In the genomic region with DNA sequence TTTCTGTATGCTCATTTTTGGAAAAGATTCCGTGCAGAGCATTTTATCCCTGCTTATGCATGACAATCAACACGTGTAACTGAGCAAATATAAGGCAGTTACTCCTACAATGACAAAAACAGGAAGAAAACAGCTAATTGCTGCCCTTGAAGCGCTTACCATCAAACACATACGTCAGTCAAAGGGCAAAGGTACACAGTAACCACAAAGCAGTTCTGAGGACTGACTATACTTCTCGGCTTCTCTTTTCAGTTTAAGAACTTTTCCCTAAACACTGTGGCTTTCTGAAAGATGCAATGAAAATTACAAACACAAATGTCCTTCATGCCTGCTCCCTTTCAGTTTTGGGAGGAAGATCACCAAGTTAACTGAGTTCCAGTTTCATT, we compare ENCODE assay signal across 11 cellular contexts.
A peak's percentile ranks its signal among the peaks of the same experiment; 100 is the strongest.
DNase-seq lines count a peak whose midpoint lies in the region; ATAC-seq and TF ChIP-seq lines count a peak whose summit lies in the region.
"Had no signal": no experiment of that assay in that cellular context is flagged by ENCODE, and none has a peak within 500 bp of the region (broad histone marks: within the 10 kb centered on the region; RNA-seq: fewer than 3 reads in every experiment).

No MANE protein-coding gene starts in this region.

- 40% methylated on average over 5 of the region's 5 CpGs for WGBS in thymus
- WGBS in tibial nerve, 2 donors: 60 to 74% methylated on average over 5 of the region's 5 CpGs

- peaks cover 1% of the 10 kb centered on the region for H3K9me3 ChIP-seq in thymus (ENCODE audit: control insufficient read depth)
- no peaks in the 10 kb centered on the region for H3K9me3 ChIP-seq in tibial nerve

- peak; percentile 69 to 76 for ATAC-seq in activated naive CD4-positive, alpha-beta T cell treated with anti-CD3 and anti-CD28 coated beads, Interleukin-2, amount 50 U/mL, for 72 hours
- no peak for ATAC-seq in HG02571 (IDR thresholded peaks at IDR 0.05; ENCODE audit: unreplicated experiment)
- ATAC-seq: HCT116 had no signal

- H3K4me1 ChIP-seq in thymus (ENCODE audit: control insufficient read depth, insufficient read depth, low read length) (peaks cover 7% of the 10 kb centered on the region), tibial nerve (peaks cover 0 to 45% (median 19%) of the 10 kb centered on the region in 4 donors)

- H3K27me3 ChIP-seq in thymus (ENCODE audit: control insufficient read depth, insufficient read depth): no peaks in the 10 kb centered on the region
- no peaks in the 10 kb centered on the region for H3K27me3 ChIP-seq in tibial nerve

- H3K27ac ChIP-seq in thymus (ENCODE audit: low read depth) (peak overlapping the region; percentile 77), tibial nerve (peak overlapping the region in 2 of 4 donors; percentile 81 to 90)
- H3K27ac ChIP-seq: parathyroid adenoma had no signal

- TF ChIP-seq EP300 in tibial nerve (IDR thresholded peaks at IDR 0.05): no peak

- H3K4me3 Mint-ChIP-seq in activated naive CD4-positive, alpha-beta T cell treated with anti-CD3 and anti-CD28 coated beads for 36 hours: peak overlapping the region; percentile 30
- no peak overlapping the region for H3K4me3 Mint-ChIP-seq in mesothelial cell of epicardium
- H3K4me3 Mint-ChIP-seq in CD14-positive monocyte: no peak overlapping the region

- DNase-seq in activated naive CD4-positive, alpha-beta T cell treated with anti-CD3 and anti-CD28 coated beads for 36 hours: peak; percentile 45
- no peak for DNase-seq in activated naive CD4-positive, alpha-beta T cell treated with anti-CD3 and anti-CD28 coated beads, Interleukin-2, amount 50 U/mL, for 16 hours
- no peak for DNase-seq in activated naive CD4-positive, alpha-beta T cell treated with anti-CD3 and anti-CD28 coated beads, Interleukin-2, amount 50 U/mL, for 72 hours (ENCODE audit: low spot score in 2 of 2)
- no peak for DNase-seq in mesothelial cell of epicardium (ENCODE audit: low spot score in 2 of 2, unreplicated experiment in 2 of 2)
- no peak for DNase-seq in tibial nerve (ENCODE audit: low spot score in 2 of 2)
- no peak for DNase-seq in CD14-positive monocyte (ENCODE audit: low spot score)
- DNase-seq: activated CD8-positive, alpha-beta memory T cell treated with anti-CD3 and anti-CD28 coated beads, Interleukin-2, amount 50 U/mL, for 48 hours had no signal

- H3K36me3 Mint-ChIP-seq in activated naive CD4-positive, alpha-beta T cell treated with anti-CD3 and anti-CD28 coated beads for 36 hours (ENCODE audit: low read depth): peaks cover 65% of the 10 kb centered on the region
- H3K36me3 Mint-ChIP-seq in activated naive CD4-positive, alpha-beta T cell treated with anti-CD3 and anti-CD28 coated beads, Interleukin-2, amount 50 U/mL, for 72 hours: peaks cover 13 to 52% of the 10 kb centered on the region in 2 donors
- H3K36me3 Mint-ChIP-seq in mesothelial cell of epicardium (peaks cover 18% of the 10 kb centered on the region), CD14-positive monocyte (peaks cover 57 to 63% of the 10 kb centered on the region in 2 donors)

- H3K9me3 Mint-ChIP-seq in activated naive CD4-positive, alpha-beta T cell treated with anti-CD3 and anti-CD28 coated beads for 36 hours: no peaks in the 10 kb centered on the region
- H3K9me3 Mint-ChIP-seq in activated naive CD4-positive, alpha-beta T cell treated with anti-CD3 and anti-CD28 coated beads, Interleukin-2, amount 50 U/mL, for 72 hours: no peaks in the 10 kb centered on the region
- H3K9me3 Mint-ChIP-seq in mesothelial cell of epicardium: no peaks in the 10 kb centered on the region
- H3K9me3 Mint-ChIP-seq in CD14-positive monocyte: no peaks in the 10 kb centered on the region

- peaks cover 60% of the 10 kb centered on the region for H3K4me1 Mint-ChIP-seq in activated naive CD4-positive, alpha-beta T cell treated with anti-CD3 and anti-CD28 coated beads for 36 hours (ENCODE audit: low read depth)
- H3K4me1 Mint-ChIP-seq in mesothelial cell of epicardium: peaks cover 66% of the 10 kb centered on the region
- H3K4me1 Mint-ChIP-seq in CD14-positive monocyte: no peaks in the 10 kb centered on the region

- CTCF ChIA-PET in activated naive CD4-positive, alpha-beta T cell treated with anti-CD3 and anti-CD28 coated beads for 36 hours (lab: Charles Lee): interaction anchor here (0.6 to 1.5 kb wide), 5 partner anchors 24 to 618 kb away, joined by 3 to 5 read pairs (median 4); no protein-coding TSS in a partner anchor

- H3K4me3 ChIP-seq in thymus (ENCODE audit: low read length): no peak overlapping the region
- H3K4me3 ChIP-seq in tibial nerve: no peak overlapping the region

- H3K36me3 ChIP-seq in thymus (ENCODE audit: control insufficient read depth, insufficient read depth) (peaks cover 38% of the 10 kb centered on the region), tibial nerve (peaks cover 0 to 31% (median 0%) of the 10 kb centered on the region in 3 donors)

- TF ChIP-seq CTCF in mesothelial cell of epicardium (IDR thresholded peaks at IDR 0.05; ENCODE audit: unreplicated experiment): no peak
- TF ChIP-seq CTCF in tibial nerve (IDR thresholded peaks at IDR 0.05): no peak
- no peak for TF ChIP-seq CTCF in CD14-positive monocyte (IDR thresholded peaks at IDR 0.05)

- peak overlapping the region; percentile 96 for H3K27ac Mint-ChIP-seq in activated naive CD4-positive, alpha-beta T cell treated with anti-CD3 and anti-CD28 coated beads for 36 hours
- H3K27ac Mint-ChIP-seq in activated naive CD4-positive, alpha-beta T cell treated with anti-CD3 and anti-CD28 coated beads, Interleukin-2, amount 50 U/mL, for 72 hours: peak overlapping the region; percentile 83 to 95
- H3K27ac Mint-ChIP-seq in mesothelial cell of epicardium (peak overlapping the region; percentile 100), CD14-positive monocyte (no peak overlapping the region)

- no peaks in the 10 kb centered on the region for H3K27me3 Mint-ChIP-seq in activated naive CD4-positive, alpha-beta T cell treated with anti-CD3 and anti-CD28 coated beads for 36 hours (ENCODE audit: low read depth)
- no peaks in the 10 kb centered on the region for H3K27me3 Mint-ChIP-seq in mesothelial cell of epicardium (ENCODE audit: low read depth)
- H3K27me3 Mint-ChIP-seq in CD14-positive monocyte (ENCODE audit: low read depth in 3 of 3): peaks cover 0 to 3% (median 2%) of the 10 kb centered on the region in 3 donors

- intact Hi-C loops in activated naive CD4-positive, alpha-beta T cell treated with anti-CD3 and anti-CD28 coated beads for 36 hours (cut with micrococcal nuclease): loop anchor here (2.0 to 5.0 kb wide), 2 partner anchors 124 to 208 kb away; no protein-coding TSS in a partner anchor
- intact Hi-C loops in CD14-positive monocyte (cut with micrococcal nuclease): no loop called here

- no peak for TF ChIP-seq POLR2A in tibial nerve (IDR thresholded peaks at IDR 0.05)

Comparison
In these comparisons a context has a peak if more than half of its experiments do, and no peak if none do; other contexts are left out.
1. H3K27ac Mint-ChIP-seq: peak in activated naive CD4-positive, alpha-beta T cell treated with anti-CD3 and anti-CD28 coated beads for 36 hours (single experiment), activated naive CD4-positive, alpha-beta T cell treated with anti-CD3 and anti-CD28 coated beads, Interleukin-2, amount 50 U/mL, for 72 hours (2 of 2) and mesothelial cell of epicardium (single experiment); none in CD14-positive monocyte (0 of 7).